ENCODE assay signal across 8 cellular contexts in the genomic region with DNA sequence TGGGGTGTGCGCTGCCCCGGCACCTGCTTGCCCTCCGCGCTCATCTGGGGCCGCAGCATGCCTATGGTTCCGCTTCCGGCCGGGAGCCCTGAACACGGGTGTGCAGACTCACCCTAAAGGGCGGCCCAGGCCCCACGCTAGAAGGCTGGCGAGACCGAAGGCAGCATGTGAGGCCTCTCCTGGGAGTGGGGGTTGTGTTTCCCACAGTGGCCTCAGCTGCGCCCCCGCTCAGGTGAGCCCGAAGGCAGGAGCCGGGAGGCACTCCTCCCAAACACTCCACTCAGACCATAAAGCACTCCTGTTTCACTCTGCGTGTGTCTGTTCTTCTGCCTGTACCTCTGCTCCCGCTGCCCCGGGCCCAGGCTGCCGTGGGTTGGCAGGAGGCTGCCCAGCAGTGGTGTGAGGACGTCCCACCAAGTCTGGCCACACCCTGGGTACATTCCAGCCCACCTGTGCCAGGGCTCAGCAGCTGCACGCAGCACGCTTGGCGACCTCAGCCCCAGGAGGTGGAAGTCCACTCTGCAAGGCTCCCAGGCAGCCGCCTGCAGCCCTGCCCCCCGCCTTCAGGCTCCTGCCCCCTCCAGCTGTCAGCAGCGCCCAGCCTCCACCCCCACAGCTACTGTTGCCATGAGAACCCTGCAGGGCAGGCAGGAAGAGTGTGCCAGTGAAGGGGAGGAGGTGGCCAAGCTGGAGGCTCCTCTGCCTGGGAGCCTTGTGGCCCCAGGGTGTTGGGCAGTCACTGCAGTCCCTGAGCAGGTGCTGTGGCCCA. TPM values are rescaled to one million over a fixed set of nuclear protein-coding genes. Genes with fewer than 3 reads are reported as not detected.
DNase-seq lines count a peak whose midpoint lies in the region; ATAC-seq lines count a peak whose summit lies in the region.

No MANE protein-coding gene starts in this region.

- peaks cover 15 to 25% (median 23%) of the 10 kb centered on the region in 11 experiments for H3K27me3 ChIP-seq in BLaER1 treated with 17β-estradiol and CSF1 and Interleukin-3, amounts not matched to agents 10 nM and 100 nM
- H3K27me3 ChIP-seq in MG63 (no peaks in the 10 kb centered on the region), SJCRH30 (no peaks in the 10 kb centered on the region)

- peak; percentile 39 to 47 for ATAC-seq in left cardiac atrium
- ATAC-seq in stimulated activated naive B cell treated with anti-CD40 and anti-IgM and Interleukin-4, amounts not matched to agents 10 μg/mL and 1 μg/mL and 100 μg/mL, for 72 hours (replicated peaks), result no peak

- H3K36me3 ChIP-seq in BLaER1 treated with 17β-estradiol and CSF1 and Interleukin-3, amounts not matched to agents 10 nM and 100 nM, result peaks cover 19 to 52% (median 44%) of the 10 kb centered on the region in 11 experiments; a peak in 20 of 22 replicates
- peaks cover 7% of the 10 kb centered on the region; the same call in 1 of the 2 replicates for H3K36me3 ChIP-seq in MG63
- H3K36me3 ChIP-seq in SJCRH30, result no peaks in the 10 kb centered on the region

- peak overlapping the region in 1 of 2 donors; percentile 4 for H3K4me3 Mint-ChIP-seq in stimulated activated naive B cell treated with anti-CD40 and anti-IgM and Interleukin-4, amounts not matched to agents 10 μg/mL and 1 μg/mL and 100 μg/mL, for 72 hours

- H3K36me3 Mint-ChIP-seq in stimulated activated naive B cell treated with anti-CD40 and anti-IgM and Interleukin-4, amounts not matched to agents 10 μg/mL and 1 μg/mL and 100 μg/mL, for 72 hours, result peaks cover 26 to 27% of the 10 kb centered on the region in 2 donors

- intact Hi-C loops in left cardiac atrium (cut with DNase I), result loop anchor here in 1 of 2 donors (10.0 kb wide), 1 partner anchor 46 kb away; a partner anchor contains a TSS

- peak overlapping the region; percentile 86 to 98 (median 94) for H3K4me2 ChIP-seq in BLaER1 treated with 17β-estradiol and CSF1 and Interleukin-3, amounts not matched to agents 10 nM and 100 nM

- peaks cover 29 to 49% (median 43%) of the 10 kb centered on the region in 10 experiments for H3K4me1 ChIP-seq in BLaER1 treated with 17β-estradiol and CSF1 and Interleukin-3, amounts not matched to agents 10 nM and 100 nM
- H3K4me1 ChIP-seq in SJCRH30, result peaks cover 24% of the 10 kb centered on the region

- peaks cover 0 to 14% (median 9%) of the 10 kb centered on the region in 11 experiments; a peak in 12 of 22 replicates for H3K9me3 ChIP-seq in BLaER1 treated with 17β-estradiol and CSF1 and Interleukin-3, amounts not matched to agents 10 nM and 100 nM (replicated peaks in 1 of 11)
- H3K9me3 ChIP-seq in MG63, result no peaks in the 10 kb centered on the region
- H3K9me3 ChIP-seq in SJCRH30 (replicated peaks), result no peaks in the 10 kb centered on the region

- H3K27ac Mint-ChIP-seq in stimulated activated naive B cell treated with anti-CD40 and anti-IgM and Interleukin-4, amounts not matched to agents 10 μg/mL and 1 μg/mL and 100 μg/mL, for 72 hours, result peak overlapping the region; percentile 20

- peak overlapping the region in 7 of 11 experiments; percentile 0 to 79 (median 40); a peak in 10 of 22 replicates for H3K9ac ChIP-seq in BLaER1 treated with 17β-estradiol and CSF1 and Interleukin-3, amounts not matched to agents 10 nM and 100 nM

- H3K4me3 ChIP-seq in BLaER1 treated with 17β-estradiol and CSF1 and Interleukin-3, amounts not matched to agents 10 nM and 100 nM, result no peak overlapping the region
- no peak overlapping the region for H3K4me3 ChIP-seq in MG63
- H3K4me3 ChIP-seq in SJCRH30, result no peak overlapping the region

- H3K27ac ChIP-seq in BLaER1 treated with 17β-estradiol and CSF1 and Interleukin-3, amounts not matched to agents 10 nM and 100 nM, result peak overlapping the region in 1 of 11 experiments; percentile 52; a peak in 3 of 22 replicates
- 0 out of 2 replicates have a peak overlapping the region, but pooled peaks have one; percentile 4 for H3K27ac ChIP-seq in SJCRH30

- DNase-seq in MG63 (peak; percentile 76), SJCRH30 (peak; percentile 85 to 90), left cardiac atrium (no peak), RKO (ENCODE audit: low spot score) (no peak), islet precursor cell (no peak)
- DNase-seq in stimulated activated naive B cell treated with anti-CD40 and anti-IgM and Interleukin-4, amounts not matched to agents 10 μg/mL and 1 μg/mL and 100 μg/mL, for 72 hours, result no peak
- no peak for DNase-seq in activated CD4-positive, alpha-beta T cell treated with anti-CD3 and anti-CD28 coated beads, Interleukin-2, amount 50 U/mL, for 48 hours

- H4K20me1 ChIP-seq in BLaER1 treated with 17β-estradiol and CSF1 and Interleukin-3, amounts not matched to agents 10 nM and 100 nM, result peaks cover 0 to 67% (median 38%) of the 10 kb centered on the region in 11 experiments; a peak in 20 of 22 replicates

- H3K9me3 Mint-ChIP-seq in stimulated activated naive B cell treated with anti-CD40 and anti-IgM and Interleukin-4, amounts not matched to agents 10 μg/mL and 1 μg/mL and 100 μg/mL, for 72 hours, result no peaks in the 10 kb centered on the region

- H3K27me3 Mint-ChIP-seq in stimulated activated naive B cell treated with anti-CD40 and anti-IgM and Interleukin-4, amounts not matched to agents 10 μg/mL and 1 μg/mL and 100 μg/mL, for 72 hours, result peaks cover 0 to 12% of the 10 kb centered on the region in 2 donors

- peaks cover 18 to 19% of the 10 kb centered on the region in 2 donors for H3K4me1 Mint-ChIP-seq in stimulated activated naive B cell treated with anti-CD40 and anti-IgM and Interleukin-4, amounts not matched to agents 10 μg/mL and 1 μg/mL and 100 μg/mL, for 72 hours

RNA-seq across cellular contexts. Expression of a gene that starts 1.2 kb away (rescaled TPM):
- 0.82 TPM in 1 of 2 replicates, not detected in the other for total RNA-seq in MG63 (2014; rRNA removed; shearing (Covaris generic); ENCODE audit: low replicate concordance)
- 0.35 and 0.77 TPM in 2 replicates for total RNA-seq in SJCRH30 (2014; rRNA removed; shearing (Covaris generic))
- total RNA-seq in left cardiac atrium, result 1 to 10 TPM; 5.0 to 9.6 TPM

RNA-seq across cellular contexts. Expression of a gene that starts 8.1 kb away (rescaled TPM):
- total RNA-seq in MG63 (2014; rRNA removed; shearing (Covaris generic); ENCODE audit: low replicate concordance), result 47.1 and 74.1 TPM in 2 replicates
- total RNA-seq in SJCRH30 (2014; rRNA removed; shearing (Covaris generic)), result 79.9 and 109 TPM in 2 replicates
- 100 to 1,000 TPM; 184 to 189 TPM for total RNA-seq in left cardiac atrium

RNA-seq across cellular contexts. Expression of a gene that starts 11.1 kb away (rescaled TPM):
- 0.44 and 0.63 TPM in 2 replicates for total RNA-seq in MG63 (2014; rRNA removed; shearing (Covaris generic); ENCODE audit: low replicate concordance)
- 1.9 and 4.4 TPM in 2 replicates for total RNA-seq in SJCRH30 (2014; rRNA removed; shearing (Covaris generic))
- total RNA-seq in left cardiac atrium, result 1 to 10 TPM; 3.7 to 8.4 TPM

RNA-seq across cellular contexts. Expression of a gene that starts 25.0 kb away (rescaled TPM):
- 402 and 494 TPM in 2 replicates for total RNA-seq in MG63 (2014; rRNA removed; shearing (Covaris generic); ENCODE audit: low replicate concordance)
- total RNA-seq in SJCRH30 (2014; rRNA removed; shearing (Covaris generic)), result 410 and 447 TPM in 2 replicates
- 100 to 1,000 TPM; 296 to 304 TPM for total RNA-seq in left cardiac atrium

RNA-seq across cellular contexts. Expression of a gene that starts 33.3 kb away (rescaled TPM):
- 67.4 and 101 TPM in 2 replicates for total RNA-seq in MG63 (2014; rRNA removed; shearing (Covaris generic); ENCODE audit: low replicate concordance)
- 102 and 108 TPM in 2 replicates for total RNA-seq in SJCRH30 (2014; rRNA removed; shearing (Covaris generic))
- 10 to 100 TPM; 61.6 to 71.4 TPM for total RNA-seq in left cardiac atrium

Comparison
In these comparisons a context has a peak if more than half of its experiments do, and no peak if none do; other contexts are left out.
1. DNase-seq: peak in MG63 (single experiment) and SJCRH30 (2 of 2); none in left cardiac atrium (single experiment), stimulated activated naive B cell treated with anti-CD40 and anti-IgM and Interleukin-4, amounts not matched to agents 10 μg/mL and 1 μg/mL and 100 μg/mL, for 72 hours (single experiment), activated CD4-positive, alpha-beta T cell treated with anti-CD3 and anti-CD28 coated beads, Interleukin-2, amount 50 U/mL, for 48 hours (0 of 2), RKO (single experiment) and islet precursor cell (single experiment).
2. ATAC-seq: peak in left cardiac atrium (2 of 2); none in stimulated activated naive B cell treated with anti-CD40 and anti-IgM and Interleukin-4, amounts not matched to agents 10 μg/mL and 1 μg/mL and 100 μg/mL, for 72 hours (0 of 2).